ENCODE assay signal across 8 cellular contexts in genomic region chr5:174317261-174317894, GRCh38.
DNase-seq lines count a peak whose midpoint lies in the region; ATAC-seq, FAIRE-seq and TF ChIP-seq lines count a peak whose summit lies in the region.

No MANE protein-coding gene starts in this region.

- no peak for TF ChIP-seq EP300 in HepG2 (IDR thresholded peaks at IDR 0.05; ENCODE audit: low read depth in 2 of 2, low read length in 2 of 2)
- TF ChIP-seq EP300 in HepG2 (CRISPR knock-in tag; IDR thresholded peaks at IDR 0.05; ENCODE audit: borderline replicate concordance), result no peak

- BruUV-seq in HepG2 (replicated peaks; lab: Mats Ljungman, UMichigan), result no TSS peak

- H2AFZ ChIP-seq in HepG2 (ENCODE audit: low read length), result no peak overlapping the region

- in situ Hi-C loops in HepG2 (cut with HindIII; ENCODE audit: extremely low pct_ligation_motif_present, low pct_unique_long_range_greater_than_20kb), result loop anchor here (10.0 kb wide), 1 partner anchor 703 kb away; the partner anchor contains the start of gene BOD1

- H3K79me2 ChIP-seq in HepG2 (ENCODE audit: insufficient read depth, low read length), result no peaks in the 10 kb centered on the region

- no peaks in the 10 kb centered on the region for H3K36me3 ChIP-seq in HepG2 (replicated peaks in 1 of 2; ENCODE audit: control insufficient read depth in 1 of 2, insufficient read depth in 2 of 2, low read length in 2 of 2)

- peak; percentile 88 for TF ChIP-seq CTCF in HepG2 (CRISPR knock-in tag; IDR thresholded peaks at IDR 0.05)

- H3K4me3 ChIP-seq in HepG2 (replicated peaks in 1 of 3; ENCODE audit: insufficient read depth in 1 of 3, low read depth in 2 of 3, low read length in 3 of 3), result no peak overlapping the region

- peak; percentile 35 for DNase-seq in NCI-H1092 treated with DMSO at 0.1 percent for 48 hours (lab: John Stamatoyannopoulos, UW)
- no peak for DNase-seq in NCI-H1092 (lab: John Stamatoyannopoulos, UW)
- DNase-seq in NCI-H460 (ENCODE audit: extremely low read depth, low read depth), result peak; percentile 72
- peak; percentile 77 for DNase-seq in cerebellar cortex (ENCODE audit: low spot score)
- DNase-seq in HepG2 (ENCODE audit: low spot score), result peak; percentile 23
- DNase-seq in activated CD4-positive, CD25-positive, alpha-beta regulatory T cell (lab: John Stamatoyannopoulos, UW), result no peak

- 5% methylated on average over 9 of the region's 11 CpGs for WGBS in HepG2 (ENCODE audit: low lambda C conversion rate)

- no peak overlapping the region for H3K27ac ChIP-seq in HepG2 (ENCODE audit: extremely low read length, insufficient read depth, low read length)

- no peak overlapping the region for H3K4me2 ChIP-seq in HepG2 (ENCODE audit: low read depth, low read length)

- intact Hi-C loops in HepG2 (cut with micrococcal nuclease; ENCODE audit: unreplicated experiment), result loop anchor here (1.0 kb wide), 1 partner anchor 272 kb away; the partner anchor contains the start of gene NSG2

- no peaks in the 10 kb centered on the region for H3K9me3 ChIP-seq in HepG2 (ENCODE audit: low read length)

- no peaks in the 10 kb centered on the region for H3K4me1 ChIP-seq in HepG2 (ENCODE audit: insufficient read depth, low read length)

- ATAC-seq in HepG2 (peak; percentile 96), HG02870 (IDR thresholded peaks at IDR 0.05; ENCODE audit: unreplicated experiment) (no peak), GM21515 (IDR thresholded peaks at IDR 0.05; ENCODE audit: unreplicated experiment) (no peak)

- POLR2A ChIA-PET in HepG2 (lab: Yijun Ruan, JAX), result no interaction called here

- CTCF ChIA-PET in HepG2 (lab: Yijun Ruan, JAX; ENCODE audit: low intra/inter-chr PET ratio, low total read pairs), result interaction anchor here (1.3 kb wide), 1 partner anchor 272 kb away, joined by 9 read pairs; the partner anchor contains the start of gene NSG2

- H3K27me3 ChIP-seq in HepG2 (ENCODE audit: control insufficient read depth in 1 of 2, insufficient read depth in 2 of 2, low read length in 2 of 2), result peaks cover 6 to 37% of the 10 kb centered on the region in 2 experiments; a peak in 4 of 5 replicates

- no peaks in the 10 kb centered on the region for H4K20me1 ChIP-seq in HepG2 (ENCODE audit: insufficient read depth, low read length)

- FAIRE-seq in HepG2 (lab: Jason Lieb, UNC), result peak; percentile 59

- TF ChIP-seq POLR2A in HepG2 (IDR thresholded peaks at IDR 0.05; ENCODE audit: insufficient read depth in 1 of 2, low read depth in 2 of 2, low read length in 2 of 2), result no peak

- TF ChIP-seq RAD21 in HepG2 (CRISPR knock-in tag; IDR thresholded peaks at IDR 0.05), result peak; percentile 85

- H3K9ac ChIP-seq in HepG2 (ENCODE audit: insufficient read depth, low read depth, low read length), result no peak overlapping the region

TF ChIP-seq in HepG2, 621 proteins besides CTCF, POLR2A, EP300 and RAD21:
- no peak for TF ChIP-seq ZFX (CRISPR knock-in tag; IDR thresholded peaks at IDR 0.05; ENCODE audit: low read depth)
- TF ChIP-seq SP1 (IDR thresholded peaks at IDR 0.05), result no peak
- no peak for TF ChIP-seq SP1 (CRISPR knock-in tag; IDR thresholded peaks at IDR 0.05)
- 0 out of 2 replicates have a peak, but pooled peaks have one; percentile 22 for TF ChIP-seq THAP11 (CRISPR knock-in tag; IDR thresholded peaks at IDR 0.05)
- peak; percentile 77 for TF ChIP-seq TEAD3 (CRISPR knock-in tag; optimal IDR thresholded peaks at IDR 0.05; ENCODE audit: borderline replicate concordance)
- TF ChIP-seq HNF4G (IDR thresholded peaks at IDR 0.05; ENCODE audit: borderline replicate concordance, low read depth, low read length), result no peak
- no peak for TF ChIP-seq HNF4G (CRISPR knock-in tag; IDR thresholded peaks at IDR 0.05; ENCODE audit: borderline replicate concordance, low read depth)
- TF ChIP-seq STAG1 (CRISPR knock-in tag; IDR thresholded peaks at IDR 0.05), result peak; percentile 93
- peak; percentile 74 for TF ChIP-seq SMC3 (IDR thresholded peaks at IDR 0.05; ENCODE audit: low read length)
- no peak for TF ChIP-seq HDAC1 (CRISPR knock-in tag; IDR thresholded peaks at IDR 0.05)
- peak; percentile 35; the same call in 1 of the 2 replicates for TF ChIP-seq FOSL2 (CRISPR knock-in tag; IDR thresholded peaks at IDR 0.05)
- TF ChIP-seq TP53 (CRISPR knock-in tag; conservative IDR thresholded peaks at IDR 0.05), result no peak

Comparison
In these comparisons a context has a peak if more than half of its experiments do, and no peak if none do; other contexts are left out.
1. DNase-seq: peak in NCI-H1092 treated with DMSO at 0.1 percent for 48 hours (single experiment), NCI-H460 (single experiment), cerebellar cortex (single experiment) and HepG2 (single experiment); none in NCI-H1092 (single experiment) and activated CD4-positive, CD25-positive, alpha-beta regulatory T cell (0 of 4).